ENCODE assay signal across 8 cellular contexts in the genomic region with DNA sequence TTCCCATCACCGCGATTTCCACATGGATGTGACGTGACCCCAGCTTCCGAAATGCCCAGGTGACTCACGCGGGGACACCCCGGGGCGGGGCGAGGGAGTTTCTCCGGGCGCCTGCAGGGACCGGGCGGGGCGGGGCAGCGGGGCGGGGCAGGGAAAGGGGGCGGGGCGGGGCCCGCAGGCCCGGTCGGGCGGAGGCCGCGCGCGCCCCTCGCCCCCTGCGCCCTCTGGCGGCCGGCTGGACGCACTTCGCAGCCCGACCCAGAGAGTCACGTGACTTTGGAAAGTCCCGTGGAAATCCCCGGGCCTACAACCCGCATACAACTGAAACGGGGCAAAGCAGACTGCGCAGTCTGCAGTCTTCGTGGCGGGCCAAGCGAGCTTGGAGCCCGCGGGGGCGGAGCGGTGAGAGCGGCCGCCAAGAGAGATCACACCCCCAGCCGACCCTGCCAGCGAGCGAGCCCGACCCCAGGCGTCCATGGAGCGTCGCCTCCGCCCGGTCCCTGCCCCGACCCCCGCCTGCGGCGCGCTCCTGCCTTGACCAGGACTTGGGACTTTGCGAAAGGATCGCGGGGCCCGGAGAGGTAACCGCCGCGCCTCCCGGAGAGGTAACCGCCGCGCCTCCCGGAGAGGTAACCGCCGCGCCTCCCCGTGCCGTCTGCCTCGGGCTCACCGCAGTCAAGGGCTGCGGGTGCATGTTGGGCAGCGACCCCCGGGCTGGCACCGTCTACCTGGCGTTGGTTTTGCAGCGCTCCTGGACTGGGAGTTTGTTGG. TPM values are rescaled to one million over a fixed set of nuclear protein-coding genes. Genes with fewer than 3 reads are reported as not detected.
DNase-seq lines count a peak whose midpoint lies in the region; ATAC-seq and TF ChIP-seq lines count a peak whose summit lies in the region.

TSS of gene TNFAIP3 (plus strand) at position 346 of the 771 bp plus-strand sequence. CDS start 3,969 bp downstream, outside the sequence.

- peak; percentile 60 for TF ChIP-seq RAD21 in neural cell (conservative IDR thresholded peaks at IDR 0.05)

- H3K27ac Mint-ChIP-seq in activated T-helper 2 cell treated with anti-CD3 and anti-CD28 coated beads, Interferon-gamma antibody, Interleukin-2, Interleukin-4, amounts not matched to agents 10 μg/mL and 5 μg/mL and 100 μg/mL, durations not matched to agents 14 hours and 24 hours and 36 hours, result peak within 1 kb of the TSS; percentile 96
- H3K27ac Mint-ChIP-seq in stimulated activated naive CD8-positive, alpha-beta T cell treated with anti-CD3 and anti-CD28 coated beads, Interleukin-15, amount 100 ng/mL, for 72 hours, result peak within 1 kb of the TSS; percentile 95 to 96

- TF ChIP-seq CTCF in RWPE2 (IDR thresholded peaks at IDR 0.05; ENCODE audit: poor library complexity, severe bottlenecking) (peak; percentile 95), fibroblast of the aortic adventitia (IDR thresholded peaks at IDR 0.05; ENCODE audit: insufficient read depth, low read length) (peak; percentile 64), neural cell (IDR thresholded peaks at IDR 0.05; ENCODE audit: poor library complexity, severe bottlenecking) (peak; percentile 76)

- H2AFZ ChIP-seq in neural cell (ENCODE audit: low read depth, low read length), result peak within 1 kb of the TSS; percentile 42

- peak; percentile 91 for DNase-seq in ELF-1 (ENCODE audit: low read depth, low spot score)
- peak; percentile 92 for DNase-seq in RWPE2 (ENCODE audit: low spot score)
- peak; percentile 94 for DNase-seq in activated T-helper 2 cell treated with anti-CD3 and anti-CD28 coated beads, Interferon-gamma antibody, Interleukin-2, Interleukin-4, amounts not matched to agents 10 μg/mL and 5 μg/mL and 100 μg/mL, durations not matched to agents 14 hours and 24 hours and 36 hours (ENCODE audit: low spot score)
- peak; percentile 95 for DNase-seq in fibroblast of the aortic adventitia (ENCODE audit: low read depth)
- peak; percentile 97 for DNase-seq in stimulated activated naive CD8-positive, alpha-beta T cell treated with anti-CD3 and anti-CD28 coated beads, Interleukin-15, amount 100 ng/mL, for 72 hours

- H3K4me3 Mint-ChIP-seq in activated T-helper 2 cell treated with anti-CD3 and anti-CD28 coated beads, Interferon-gamma antibody, Interleukin-2, Interleukin-4, amounts not matched to agents 10 μg/mL and 5 μg/mL and 100 μg/mL, durations not matched to agents 14 hours and 24 hours and 36 hours (ENCODE audit: low read depth), result peak within 1 kb of the TSS; percentile 96
- peak within 1 kb of the TSS; percentile 91 to 93 for H3K4me3 Mint-ChIP-seq in stimulated activated naive CD8-positive, alpha-beta T cell treated with anti-CD3 and anti-CD28 coated beads, Interleukin-15, amount 100 ng/mL, for 72 hours

- TF ChIP-seq EP300 in neural cell (conservative IDR thresholded peaks at IDR 0.05; ENCODE audit: poor library complexity, severe bottlenecking), result no peak

- peaks cover 38% of the 10 kb centered on the region for H3K4me1 Mint-ChIP-seq in activated T-helper 2 cell treated with anti-CD3 and anti-CD28 coated beads, Interferon-gamma antibody, Interleukin-2, Interleukin-4, amounts not matched to agents 10 μg/mL and 5 μg/mL and 100 μg/mL, durations not matched to agents 14 hours and 24 hours and 36 hours (ENCODE audit: low read depth)
- peaks cover 33% of the 10 kb centered on the region for H3K4me1 Mint-ChIP-seq in stimulated activated naive CD8-positive, alpha-beta T cell treated with anti-CD3 and anti-CD28 coated beads, Interleukin-15, amount 100 ng/mL, for 72 hours

- H3K9me2 ChIP-seq in neural cell (ENCODE audit: insufficient read depth, low read length), result no peaks in the 10 kb centered on the region

- no peaks in the 10 kb centered on the region for H4K20me1 ChIP-seq in neural cell (ENCODE audit: insufficient read depth)

- H3K9me3 ChIP-seq in KOPT-K1 (ENCODE audit: insufficient read depth, low read length, poor library complexity, severe bottlenecking) (no peaks in the 10 kb centered on the region), RWPE2 (ENCODE audit: severe bottlenecking) (no peaks in the 10 kb centered on the region), neural cell (ENCODE audit: low read length) (no peaks in the 10 kb centered on the region)

- H3K27me3 ChIP-seq in RWPE2 (ENCODE audit: insufficient read depth, poor library complexity, severe bottlenecking) (no peaks in the 10 kb centered on the region), neural cell (ENCODE audit: insufficient read depth, low read depth, low read length) (peaks cover 18% of the 10 kb centered on the region)

- H3K27ac ChIP-seq in KOPT-K1 (ENCODE audit: low read depth, low read length, poor library complexity, severe bottlenecking), result peak within 1 kb of the TSS; percentile 98
- H3K27ac ChIP-seq in RWPE2 (ENCODE audit: poor library complexity, severe bottlenecking), result peak within 1 kb of the TSS; percentile 55
- H3K27ac ChIP-seq in neural cell (ENCODE audit: low read length), result no peak within 1 kb of the TSS

- intact Hi-C loops in activated T-helper 2 cell treated with anti-CD3 and anti-CD28 coated beads, Interferon-gamma antibody, Interleukin-2, Interleukin-4, amounts not matched to agents 10 μg/mL and 5 μg/mL and 100 μg/mL, durations not matched to agents 14 hours and 24 hours and 36 hours (cut with micrococcal nuclease), result loop anchor here (1.0 to 5.0 kb wide), 8 partner anchors 17 to 240 kb away; partner anchors contain the start of gene PERP

- H3K27me3 Mint-ChIP-seq in activated T-helper 2 cell treated with anti-CD3 and anti-CD28 coated beads, Interferon-gamma antibody, Interleukin-2, Interleukin-4, amounts not matched to agents 10 μg/mL and 5 μg/mL and 100 μg/mL, durations not matched to agents 14 hours and 24 hours and 36 hours (ENCODE audit: low read depth), result no peaks in the 10 kb centered on the region
- H3K27me3 Mint-ChIP-seq in stimulated activated naive CD8-positive, alpha-beta T cell treated with anti-CD3 and anti-CD28 coated beads, Interleukin-15, amount 100 ng/mL, for 72 hours, result no peaks in the 10 kb centered on the region

- no peaks in the 10 kb centered on the region for H3K79me2 ChIP-seq in neural cell (replicated peaks; ENCODE audit: insufficient read depth, low read length)

- H3F3A ChIP-seq in neural cell (ENCODE audit: insufficient read depth, low read length, poor library complexity, severe bottlenecking), result no peaks in the 10 kb centered on the region

- H3K36me3 Mint-ChIP-seq in activated T-helper 2 cell treated with anti-CD3 and anti-CD28 coated beads, Interferon-gamma antibody, Interleukin-2, Interleukin-4, amounts not matched to agents 10 μg/mL and 5 μg/mL and 100 μg/mL, durations not matched to agents 14 hours and 24 hours and 36 hours (ENCODE audit: low read depth), result peaks cover 61% of the 10 kb centered on the region

- no peaks in the 10 kb centered on the region for H3K9me3 Mint-ChIP-seq in activated T-helper 2 cell treated with anti-CD3 and anti-CD28 coated beads, Interferon-gamma antibody, Interleukin-2, Interleukin-4, amounts not matched to agents 10 μg/mL and 5 μg/mL and 100 μg/mL, durations not matched to agents 14 hours and 24 hours and 36 hours
- peaks cover 0 to 3% of the 10 kb centered on the region in 2 donors for H3K9me3 Mint-ChIP-seq in stimulated activated naive CD8-positive, alpha-beta T cell treated with anti-CD3 and anti-CD28 coated beads, Interleukin-15, amount 100 ng/mL, for 72 hours

- H3K4me1 ChIP-seq in RWPE2 (ENCODE audit: insufficient read depth, poor library complexity, severe bottlenecking), result peaks cover 33% of the 10 kb centered on the region

- peaks cover 23% of the 10 kb centered on the region for H3K36me3 ChIP-seq in KOPT-K1 (ENCODE audit: insufficient read depth, low read length)
- peaks cover 24% of the 10 kb centered on the region for H3K36me3 ChIP-seq in RWPE2 (ENCODE audit: low read depth)
- H3K36me3 ChIP-seq in neural cell (ENCODE audit: insufficient read depth, low read length), result no peaks in the 10 kb centered on the region

- peak within 1 kb of the TSS; percentile 49 for H3K4me2 ChIP-seq in neural cell (ENCODE audit: low read length)

- H3K4me3 ChIP-seq in RWPE2 (ENCODE audit: severe bottlenecking), result peak within 1 kb of the TSS; percentile 74
- H3K4me3 ChIP-seq in fibroblast of the aortic adventitia (ENCODE audit: low read depth, low read length), result peak within 1 kb of the TSS; percentile 96
- peak within 1 kb of the TSS; percentile 76 for H3K4me3 ChIP-seq in neural cell (ENCODE audit: low read length)

- H3K9ac ChIP-seq in neural cell (ENCODE audit: low read length), result peak within 1 kb of the TSS; percentile 61

- peak; percentile 62 for ATAC-seq in GM21825 (IDR thresholded peaks at IDR 0.05; ENCODE audit: unreplicated experiment)
- ATAC-seq in RWPE2 (ENCODE audit: low read depth), result peak; percentile 64
- ATAC-seq in stimulated activated naive CD8-positive, alpha-beta T cell treated with anti-CD3 and anti-CD28 coated beads, Interleukin-15, amount 100 ng/mL, for 72 hours, result peak; percentile 83

TF ChIP-seq in neural cell, 6 proteins besides CTCF, POLR2A, EP300 and RAD21 (continues in another document):
- TF ChIP-seq MXI1 (conservative IDR thresholded peaks at IDR 0.05; ENCODE audit: poor library complexity, severe bottlenecking), result peak; percentile 40

RNA-seq across cellular contexts. Expression of gene TNFAIP3, which starts in this region (rescaled TPM):
- 250 and 251 TPM in 2 replicates for total RNA-seq in activated T-helper 2 cell treated with anti-CD3 and anti-CD28 coated beads, Interferon-gamma antibody, Interleukin-2, Interleukin-4, amounts not matched to agents 10 μg/mL and 5 μg/mL and 100 μg/mL, durations not matched to agents 14 hours and 24 hours and 36 hours
- 7.0 and 19.9 TPM in 2 replicates for total RNA-seq in fibroblast of the aortic adventitia (ENCODE audit: low replicate concordance)
- 0.20 and 0.70 TPM in 2 replicates for polyA plus RNA-seq in neural cell
- 0.24 and 1.0 TPM in 2 replicates for polyA minus RNA-seq in neural cell

Comparison
In these comparisons a context has a peak if more than half of its experiments do, and no peak if none do; other contexts are left out.
1. RNA of gene TNFAIP3 (total RNA-seq): 250 to 251 TPM in activated T-helper 2 cell treated with anti-CD3 and anti-CD28 coated beads, Interferon-gamma antibody, Interleukin-2, Interleukin-4, amounts not matched to agents 10 μg/mL and 5 μg/mL and 100 μg/mL, durations not matched to agents 14 hours and 24 hours and 36 hours; 7.0 to 19.9 TPM in fibroblast of the aortic adventitia; every median in the first group is over 10 times any median in the second.
2. Peak in every context shown above with its lines, with median percentiles within 50 percentile points of each other: DNase-seq, ATAC-seq, H3K4me3 ChIP-seq and CTCF ChIP-seq.